ENCODE assay signal across 8 cellular contexts in the genomic region with DNA sequence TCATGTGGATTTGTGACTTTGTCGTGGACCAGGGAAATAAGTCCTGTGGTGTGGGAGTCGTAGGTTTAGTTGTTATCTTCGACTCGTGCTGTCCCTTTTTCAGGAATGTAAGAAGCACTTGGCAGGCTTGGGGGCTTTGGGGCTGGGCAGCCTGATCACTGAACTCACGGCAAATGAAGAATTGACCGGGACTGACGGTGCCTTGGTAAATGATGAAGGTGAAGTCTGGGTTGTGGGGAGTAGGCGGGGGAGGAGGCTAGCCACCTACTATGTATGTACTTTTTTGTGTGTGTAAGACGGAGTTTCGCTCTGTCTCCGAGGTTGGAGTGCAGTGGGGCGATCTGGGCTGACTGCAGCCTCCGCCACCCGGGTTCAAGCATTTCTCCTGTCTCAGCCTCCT. TPM values are rescaled to one million over a fixed set of nuclear protein-coding genes. Genes with fewer than 3 reads are reported as not detected.
DNase-seq lines count a peak whose midpoint lies in the region; TF ChIP-seq lines count a peak whose summit lies in the region.

No MANE protein-coding gene starts in this region.

- no peaks in the 10 kb centered on the region for H3K9me3 Mint-ChIP-seq in CD4-positive, alpha-beta memory T cell
- H3K9me3 Mint-ChIP-seq in osteocyte (ENCODE audit: unreplicated experiment) = no peaks in the 10 kb centered on the region

- TF ChIP-seq CTCF in osteocyte (IDR thresholded peaks at IDR 0.05) = no peak

- H3K4me1 Mint-ChIP-seq in CD4-positive, alpha-beta memory T cell = peaks cover 21 to 42% (median 32%) of the 10 kb centered on the region in 4 donors
- H3K4me1 Mint-ChIP-seq in osteocyte (ENCODE audit: unreplicated experiment) = peaks cover 18% of the 10 kb centered on the region

- peaks cover 35% of the 10 kb centered on the region for H3K4me1 ChIP-seq in CD4-positive, alpha-beta memory T cell (ENCODE audit: insufficient read depth, low read length)
- peaks cover 10% of the 10 kb centered on the region for H3K4me1 ChIP-seq in effector memory CD4-positive, alpha-beta T cell (ENCODE audit: control insufficient read depth, insufficient read depth, low read length, poor library complexity, severe bottlenecking)

- no peaks in the 10 kb centered on the region for H3K27me3 Mint-ChIP-seq in CD4-positive, alpha-beta memory T cell
- H3K27me3 Mint-ChIP-seq in osteocyte (ENCODE audit: unreplicated experiment) = no peaks in the 10 kb centered on the region

- intact Hi-C loops in CD4-positive, alpha-beta memory T cell (cut with micrococcal nuclease) = loop anchor here (2.0 to 5.0 kb wide), 2 partner anchors 257 to 285 kb away; partner anchors contain the start of gene IL2RG

- POLR2A ChIA-PET in CD4-positive, alpha-beta memory T cell (lab: Charles Lee; ENCODE audit: partially characterized antibody) = interaction anchor here (1.0 to 4.0 kb wide), 6 partner anchors 7 to 170 kb away, joined by 3 to 66 read pairs (median 18); partner anchors contain the start of genes NONO and OGT

- peak overlapping the region; percentile 52 to 82 for H3K4me3 ChIP-seq in CD4-positive, alpha-beta memory T cell (ENCODE audit: low read length in 2 of 2)
- peak overlapping the region; percentile 63 for H3K4me3 ChIP-seq in effector memory CD4-positive, alpha-beta T cell (ENCODE audit: insufficient read depth, low read depth, low read length, poor library complexity, severe bottlenecking)

- DNase-seq in CD4-positive, alpha-beta memory T cell = peak in 1 of 5 donors; percentile 25
- DNase-seq in RKO (ENCODE audit: low spot score) (peak; percentile 4), osteocyte (ENCODE audit: extremely low spot score, unreplicated experiment) (no peak), HK-2 (ENCODE audit: unreplicated experiment) (no peak), retina (no peak), NCI-H2107 (lab: John Stamatoyannopoulos, UW) (no peak), glomerular visceral epithelial cell (ENCODE audit: extremely low spot score) (no peak)
- DNase-seq in effector memory CD4-positive, alpha-beta T cell = no peak

- H3K27ac Mint-ChIP-seq in CD4-positive, alpha-beta memory T cell = peak overlapping the region; percentile 97 to 99 (median 98)
- peak overlapping the region; percentile 92 for H3K27ac Mint-ChIP-seq in osteocyte (ENCODE audit: unreplicated experiment)

- H3K27ac ChIP-seq in CD4-positive, alpha-beta memory T cell (ENCODE audit: low read depth, low read length) = peak overlapping the region; percentile 86
- H3K27ac ChIP-seq in effector memory CD4-positive, alpha-beta T cell (ENCODE audit: insufficient read depth, low read length, poor library complexity, severe bottlenecking) = peak overlapping the region; percentile 77

- peak overlapping the region; percentile 86 to 100 (median 96) for H3K4me3 Mint-ChIP-seq in CD4-positive, alpha-beta memory T cell
- peak overlapping the region; percentile 91 for H3K4me3 Mint-ChIP-seq in osteocyte (ENCODE audit: unreplicated experiment)

- H3K27me3 ChIP-seq in CD4-positive, alpha-beta memory T cell (ENCODE audit: insufficient read depth, low read length) = no peaks in the 10 kb centered on the region
- H3K27me3 ChIP-seq in effector memory CD4-positive, alpha-beta T cell (replicated peaks; ENCODE audit: control insufficient read depth, insufficient read depth, low read length, poor library complexity, severe bottlenecking) = no peaks in the 10 kb centered on the region

- peaks cover 5% of the 10 kb centered on the region for H3K36me3 ChIP-seq in CD4-positive, alpha-beta memory T cell (ENCODE audit: insufficient read depth, low read length)
- H3K36me3 ChIP-seq in effector memory CD4-positive, alpha-beta T cell (ENCODE audit: control insufficient read depth, insufficient read depth, low read length) = peaks cover 6% of the 10 kb centered on the region

- H3K36me3 Mint-ChIP-seq in CD4-positive, alpha-beta memory T cell = peaks cover 8 to 35% of the 10 kb centered on the region in 2 donors
- peaks cover 11% of the 10 kb centered on the region for H3K36me3 Mint-ChIP-seq in osteocyte (ENCODE audit: unreplicated experiment)

- CTCF ChIA-PET in CD4-positive, alpha-beta memory T cell (lab: Charles Lee; ENCODE audit: partially characterized antibody) = no interaction called here

- H3K9me3 ChIP-seq in CD4-positive, alpha-beta memory T cell (ENCODE audit: control insufficient read depth in 1 of 2, low read length in 2 of 2) = no peaks in the 10 kb centered on the region
- H3K9me3 ChIP-seq in effector memory CD4-positive, alpha-beta T cell (ENCODE audit: control insufficient read depth, low read length) = no peaks in the 10 kb centered on the region

RNA-seq across cellular contexts. Expression of gene TAF1, which starts 1.2 kb away (rescaled TPM):
- total RNA-seq in CD4-positive, alpha-beta memory T cell = 10 to 100 TPM; 73.6 to 81.8 TPM
- polyA plus RNA-seq in CD4-positive, alpha-beta memory T cell = 10 to 100 TPM in 1 of 2 donors, 1 to 10 TPM in 1; 2.5 to 11.7 TPM
- 32.3 and 33.9 TPM in 2 replicates for total RNA-seq in osteocyte
